8 cellular contexts compared by ENCODE assay signal in the genomic region with DNA sequence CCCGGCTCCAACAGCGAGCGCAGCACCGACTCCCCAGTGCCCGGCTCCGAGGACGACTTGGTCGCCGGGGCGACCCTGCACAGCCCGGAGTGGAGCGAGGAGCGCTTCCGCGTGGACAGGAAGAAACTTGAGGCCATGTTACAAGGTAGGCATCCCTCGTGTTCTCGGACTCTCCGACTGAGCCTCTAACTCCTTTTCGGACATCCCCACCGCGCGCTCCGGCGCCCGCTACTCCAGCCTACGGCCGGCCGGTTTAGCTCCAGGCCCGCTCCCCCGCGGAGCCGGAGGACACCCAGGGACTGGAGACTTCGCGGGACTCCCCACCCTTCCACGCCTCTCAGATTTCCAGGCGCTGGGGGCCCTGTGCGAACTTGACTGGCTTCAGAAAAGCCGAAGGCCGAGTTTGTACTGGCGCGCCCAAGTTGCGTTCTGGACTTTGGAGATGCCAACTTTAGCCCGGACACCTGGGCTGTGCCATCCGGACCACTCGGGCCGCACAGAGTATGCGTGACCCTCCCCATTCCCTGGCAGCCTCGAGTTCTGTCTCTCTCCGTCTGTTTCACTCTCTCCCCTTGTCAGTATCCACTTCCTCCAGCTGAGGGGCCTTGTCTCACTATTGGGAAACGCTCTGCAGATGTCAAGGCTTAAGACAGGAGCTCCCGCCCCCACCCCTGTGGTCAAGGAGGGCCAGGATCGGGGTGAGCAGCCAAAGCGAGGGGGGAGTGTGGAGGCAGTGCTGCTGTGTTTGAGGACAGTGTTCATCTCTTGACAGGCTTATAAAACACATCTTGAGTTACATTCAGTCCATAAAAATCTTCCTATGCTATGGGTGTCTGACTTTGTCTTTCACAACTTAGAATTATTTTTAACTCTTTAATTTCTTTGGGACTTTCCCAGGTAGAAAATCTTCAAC. TPM values are rescaled to one million over a fixed set of nuclear protein-coding genes. Genes with fewer than 3 reads are reported as not detected.
DNase-seq lines count a peak whose midpoint lies in the region; ATAC-seq and TF ChIP-seq lines count a peak whose summit lies in the region.

No MANE protein-coding gene starts in this region.

- POLR2A ChIA-PET in CD8-positive, alpha-beta memory T cell (lab: Charles Lee) = no interaction called here

- no peaks in the 10 kb centered on the region for H3K4me1 ChIP-seq in CD8-positive, alpha-beta memory T cell (ENCODE audit: insufficient read depth, low read length)
- H3K4me1 ChIP-seq in esophagus squamous epithelium = peaks cover 0 to 22% (median 18%) of the 10 kb centered on the region in 3 donors
- peaks cover 8% of the 10 kb centered on the region for H3K4me1 ChIP-seq in mononuclear cell (ENCODE audit: insufficient read depth, low read length)
- peaks cover 7 to 11% (median 8%) of the 10 kb centered on the region in 4 donors for H3K4me1 ChIP-seq in upper lobe of left lung

- intact Hi-C loops in esophagus squamous epithelium (cut with DNase I) = no loop called here

- no peak overlapping the region for H3K4me3 ChIP-seq in CD8-positive, alpha-beta memory T cell (ENCODE audit: low read length)
- peak overlapping the region; percentile 40 to 79 (median 55) for H3K4me3 ChIP-seq in esophagus squamous epithelium
- peak overlapping the region; percentile 28 for H3K4me3 ChIP-seq in mononuclear cell (ENCODE audit: low read length)
- H3K4me3 ChIP-seq in upper lobe of left lung = peak overlapping the region; percentile 32 to 63 (median 58)

- TF ChIP-seq CTCF in HFFc6 (IDR thresholded peaks at IDR 0.05) (no peak), esophagus squamous epithelium (IDR thresholded peaks at IDR 0.05) (no peak), upper lobe of left lung (IDR thresholded peaks at IDR 0.05) (no peak)

- TF ChIP-seq POLR2A in esophagus squamous epithelium (IDR thresholded peaks at IDR 0.05) (no peak), upper lobe of left lung (IDR thresholded peaks at IDR 0.05) (no peak)

- no peaks in the 10 kb centered on the region for H3K9me3 ChIP-seq in CD8-positive, alpha-beta memory T cell (ENCODE audit: low read length)
- H3K9me3 ChIP-seq in esophagus squamous epithelium = no peaks in the 10 kb centered on the region
- H3K9me3 ChIP-seq in mononuclear cell (ENCODE audit: low read depth, low read length) = no peaks in the 10 kb centered on the region
- no peaks in the 10 kb centered on the region for H3K9me3 ChIP-seq in upper lobe of left lung

- H3K36me3 ChIP-seq in CD8-positive, alpha-beta memory T cell (ENCODE audit: insufficient read depth, low read length) = no peaks in the 10 kb centered on the region
- H3K36me3 ChIP-seq in esophagus squamous epithelium (no peaks in the 10 kb centered on the region), upper lobe of left lung (no peaks in the 10 kb centered on the region)

- peaks cover 0 to 4% (median 0%) of the 10 kb centered on the region in 5 donors for H3K9me3 Mint-ChIP-seq in CD8-positive, alpha-beta memory T cell
- H3K9me3 Mint-ChIP-seq in HFFc6 = no peaks in the 10 kb centered on the region

- DNase-seq in CD8-positive, alpha-beta memory T cell = peak in 1 of 5 donors; percentile 35
- DNase-seq in HFFc6 = peak; percentile 55
- peak; percentile 50 for DNase-seq in T1000 (lab: John Stamatoyannopoulos, UW)
- no peak for DNase-seq in esophagus squamous epithelium (lab: John Stamatoyannopoulos, UW)
- DNase-seq in upper lobe of left lung = peak; percentile 31 to 86
- DNase-seq in effector CD4-positive, alpha-beta T cell = no peak

- no peak overlapping the region for H3K27ac ChIP-seq in CD8-positive, alpha-beta memory T cell (ENCODE audit: low read depth, low read length)
- H3K27ac ChIP-seq in esophagus squamous epithelium (peak overlapping the region; percentile 60 to 89 (median 74)), upper lobe of left lung (peak overlapping the region; percentile 66 to 82 (median 71))

- peak overlapping the region in 6 of 7 donors; percentile 44 to 84 (median 68) for H3K4me3 Mint-ChIP-seq in CD8-positive, alpha-beta memory T cell
- H3K4me3 Mint-ChIP-seq in HFFc6 = peak overlapping the region; percentile 95

- no peak for TF ChIP-seq EP300 in upper lobe of left lung (IDR thresholded peaks at IDR 0.05)

- H3K27me3 ChIP-seq in CD8-positive, alpha-beta memory T cell (ENCODE audit: insufficient read depth, low read length, poor library complexity, severe bottlenecking) = peaks cover 5% of the 10 kb centered on the region
- peaks cover 0 to 50% (median 0%) of the 10 kb centered on the region in 4 donors for H3K27me3 ChIP-seq in esophagus squamous epithelium
- peaks cover 60% of the 10 kb centered on the region for H3K27me3 ChIP-seq in mononuclear cell (ENCODE audit: insufficient read depth, low read length)
- peaks cover 0 to 7% (median 6%) of the 10 kb centered on the region in 4 donors for H3K27me3 ChIP-seq in upper lobe of left lung

- 2 to 5% methylated on average over 4 to 22 of the region's 53 CpGs for WGBS in esophagus squamous epithelium, 2 donors
- 1 to 3% methylated on average over 18 to 36 of the region's 53 CpGs for WGBS in upper lobe of left lung, 2 donors

- peaks cover 11 to 49% of the 10 kb centered on the region in 2 donors for H3K27me3 Mint-ChIP-seq in CD8-positive, alpha-beta memory T cell
- H3K27me3 Mint-ChIP-seq in HFFc6 (ENCODE audit: insufficient read depth) = peaks cover 2% of the 10 kb centered on the region; the same call in 1 of the 2 replicates

- CTCF ChIA-PET in CD8-positive, alpha-beta memory T cell (lab: Charles Lee) = no interaction called here

- ATAC-seq in upper lobe of left lung (ENCODE audit: low FRiP score in 2 of 2) = peak; percentile 61 to 74
- ATAC-seq in GM19452 (IDR thresholded peaks at IDR 0.05; ENCODE audit: unreplicated experiment) = no peak

- peaks cover 12 to 13% (median 13%) of the 10 kb centered on the region in 3 donors for H3K4me1 Mint-ChIP-seq in CD8-positive, alpha-beta memory T cell
- peaks cover 34% of the 10 kb centered on the region for H3K4me1 Mint-ChIP-seq in HFFc6 (ENCODE audit: low read depth)

- no peak overlapping the region for H3K27ac Mint-ChIP-seq in CD8-positive, alpha-beta memory T cell
- peak overlapping the region; percentile 90 for H3K27ac Mint-ChIP-seq in HFFc6

- no peaks in the 10 kb centered on the region for H3K36me3 Mint-ChIP-seq in CD8-positive, alpha-beta memory T cell
- H3K36me3 Mint-ChIP-seq in HFFc6 (ENCODE audit: low read depth) = peaks cover 23% of the 10 kb centered on the region

RNA-seq across cellular contexts. Expression of a gene that starts 0.8 kb away (rescaled TPM):
- not detected for total RNA-seq in CD8-positive, alpha-beta memory T cell
- polyA plus RNA-seq in CD8-positive, alpha-beta memory T cell = not detected
- total RNA-seq in HFFc6 (2021; fragmentation: NEBNext Ultra II Directional; extraction: Animal tissue kit (Norgen Biotek cat#: 25700)) = 10 to 100 TPM; 55.6 to 67.7 (median 64.8) TPM
- 1 to 10 TPM in 2 of 4 donors, under 1 TPM in 2; 0.11 to 8.2 (median 2.0) TPM for total RNA-seq in esophagus squamous epithelium
- total RNA-seq in mononuclear cell = 0.21 TPM
- 10 to 100 TPM in 1 of 6 donors, 1 to 10 TPM in 5; 3.1 to 10.5 (median 3.9) TPM for total RNA-seq in upper lobe of left lung

Comparison
In these comparisons a context has a peak if more than half of its experiments do, and no peak if none do; other contexts are left out.
1. DNase-seq: peak in HFFc6 (single experiment), T1000 (single experiment) and upper lobe of left lung (2 of 2); none in esophagus squamous epithelium (single experiment) and effector CD4-positive, alpha-beta T cell (single experiment).
2. RNA of a gene that starts 0.8 kb away (total RNA-seq): 55.6 to 67.7 TPM in HFFc6; 3.1 to 10.5 TPM in upper lobe of left lung, 0.11 to 8.2 TPM in esophagus squamous epithelium, 0.21 TPM in mononuclear cell (single experiment) and not detected in CD8-positive, alpha-beta memory T cell; every median in the first group is over 4 times any median in the second.